Comparison of ENCODE assay signal across 17 cellular contexts in genomic region chr9:38120961-38121360, GRCh38. TPM values are rescaled to one million over a fixed set of nuclear protein-coding genes. Genes with fewer than 3 reads are reported as not detected.
DNase-seq lines count a peak whose midpoint lies in the region; ATAC-seq and TF ChIP-seq lines count a peak whose summit lies in the region.
"Had no signal": no experiment of that assay in that cellular context is flagged by ENCODE, and none has a peak within 500 bp of the region (broad histone marks: within the 10 kb centered on the region; RNA-seq: fewer than 3 reads in every experiment).

No MANE protein-coding gene starts in this region.

- H3K4me3 ChIP-seq in right atrium auricular region (no peak overlapping the region), coronary artery (no peak overlapping the region), upper lobe of right lung (no peak overlapping the region)
- H3K4me3 ChIP-seq: GM23248 had no signal

- TF ChIP-seq CTCF in right atrium auricular region (IDR thresholded peaks at IDR 0.05) (no peak), coronary artery (IDR thresholded peaks at IDR 0.05) (no peak), osteocyte (IDR thresholded peaks at IDR 0.05) (no peak), upper lobe of right lung (IDR thresholded peaks at IDR 0.05) (no peak), foreskin keratinocyte (conservative IDR thresholded peaks at IDR 0.05) (no peak)

- DNase-seq in right atrium auricular region (ENCODE audit: low spot score) (peak; percentile 40), Right ventricle myocardium inferior (ENCODE audit: missing footprints) (no peak), coronary artery (ENCODE audit: low spot score) (peak; percentile 31), osteocyte (ENCODE audit: extremely low spot score, unreplicated experiment) (peak; percentile 65), upper lobe of right lung (peak; percentile 5), foreskin keratinocyte (no peak), NCI-H69 (lab: John Stamatoyannopoulos, UW) (no peak)
- no peak for DNase-seq in stimulated activated CD8-positive, alpha-beta memory T cell treated with anti-CD3 and anti-CD28 coated beads, Interleukin-4, amount 100 ng/mL, for 48 hours
- DNase-seq: AML-193; Caco-2; CD4-positive, alpha-beta T cell; GM23248; H7; HFFc6; IMR-90 had no signal

- H3K4me3 Mint-ChIP-seq in osteocyte (ENCODE audit: unreplicated experiment), result no peak overlapping the region
- H3K4me3 Mint-ChIP-seq: CD4-positive, alpha-beta T cell; HFFc6 had no signal

- intact Hi-C loops in Right ventricle myocardium inferior (cut with DNase I) (no loop called here), upper lobe of right lung (cut with DNase I) (no loop called here)

- H3K27ac ChIP-seq in right atrium auricular region (no peak overlapping the region), coronary artery (no peak overlapping the region), upper lobe of right lung (no peak overlapping the region), foreskin keratinocyte (no peak overlapping the region)
- H3K27ac ChIP-seq: C4-2B, GM23248 had no signal

- no peak for ATAC-seq in Right ventricle myocardium inferior
- ATAC-seq in upper lobe of right lung, result no peak
- ATAC-seq in foreskin keratinocyte, result no peak
- ATAC-seq: HCT116 had no signal

- H3K4me1 Mint-ChIP-seq in osteocyte (ENCODE audit: unreplicated experiment), result no peaks in the 10 kb centered on the region

- peaks cover 60% of the 10 kb centered on the region for H3K27me3 Mint-ChIP-seq in osteocyte (ENCODE audit: unreplicated experiment)

- H3K4me1 ChIP-seq in right atrium auricular region (no peaks in the 10 kb centered on the region), upper lobe of right lung (no peaks in the 10 kb centered on the region), foreskin keratinocyte (peaks cover 7% of the 10 kb centered on the region)
- H3K4me1 ChIP-seq: Caco-2 had no signal

- no peaks in the 10 kb centered on the region for H3K9me3 Mint-ChIP-seq in osteocyte (ENCODE audit: unreplicated experiment)
- H3K9me3 Mint-ChIP-seq: CD4-positive, alpha-beta T cell; HFFc6 had no signal

- no peaks in the 10 kb centered on the region for H3K27me3 ChIP-seq in right atrium auricular region
- no peaks in the 10 kb centered on the region for H3K27me3 ChIP-seq in upper lobe of right lung
- H3K27me3 ChIP-seq in foreskin keratinocyte, result peaks cover 11% of the 10 kb centered on the region

- H3K36me3 ChIP-seq in right atrium auricular region, result no peaks in the 10 kb centered on the region
- no peaks in the 10 kb centered on the region for H3K36me3 ChIP-seq in upper lobe of right lung

- H3K9me3 ChIP-seq in right atrium auricular region (no peaks in the 10 kb centered on the region), upper lobe of right lung (no peaks in the 10 kb centered on the region)
- H3K9me3 ChIP-seq: Caco-2 had no signal

- H3K27ac Mint-ChIP-seq in osteocyte (ENCODE audit: unreplicated experiment), result no peak overlapping the region
- H3K27ac Mint-ChIP-seq: CD4-positive, alpha-beta T cell; HFFc6 had no signal

- peaks cover 2% of the 10 kb centered on the region for H3K36me3 Mint-ChIP-seq in osteocyte (ENCODE audit: unreplicated experiment)

RNA-seq across cellular contexts. Expression of gene SHB, which starts 51.9 kb away (rescaled TPM):
- 10 to 100 TPM; 33.9 to 39.9 TPM for total RNA-seq in right atrium auricular region
- 14.7 TPM for total RNA-seq in Right ventricle myocardium inferior
- total RNA-seq in osteocyte, result 16.7 and 18.3 TPM in 2 replicates
- total RNA-seq in upper lobe of right lung, result 33.4 TPM
- total RNA-seq in foreskin keratinocyte, result 17.0 and 19.0 TPM in 2 replicates
- 15.8 and 17.8 TPM in 2 replicates for polyA plus RNA-seq in foreskin keratinocyte

Comparison
In these comparisons a context has a peak if more than half of its experiments do, and no peak if none do; other contexts are left out.
1. DNase-seq: peak in right atrium auricular region (single experiment), coronary artery (single experiment), osteocyte (single experiment) and upper lobe of right lung (single experiment); none in Right ventricle myocardium inferior (single experiment), foreskin keratinocyte (0 of 2), stimulated activated CD8-positive, alpha-beta memory T cell treated with anti-CD3 and anti-CD28 coated beads, Interleukin-4, amount 100 ng/mL, for 48 hours (single experiment) and NCI-H69 (single experiment).